1 cellular context compared by ENCODE assay signal in the genomic region with DNA sequence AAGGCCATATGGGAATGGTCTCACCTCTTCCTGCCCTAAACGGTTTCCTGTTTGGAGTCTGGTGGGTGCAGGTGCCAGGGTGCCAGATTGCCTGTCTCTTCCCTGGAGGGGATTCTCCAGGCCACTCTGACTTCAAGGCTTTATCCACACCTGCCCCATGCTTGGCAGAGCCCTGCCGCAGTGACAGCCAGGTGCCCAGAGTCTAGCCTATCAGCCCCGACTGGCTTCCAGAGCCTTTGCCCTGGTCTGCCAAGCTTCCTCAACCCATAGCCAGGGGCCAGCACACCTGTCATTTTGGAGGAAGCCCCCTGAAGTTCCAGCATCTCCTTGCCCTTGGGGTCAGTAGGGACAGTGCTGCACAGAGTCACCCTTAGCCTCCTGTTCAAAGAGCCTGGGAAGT.
TF ChIP-seq lines count a peak whose summit lies in the region.

No MANE protein-coding gene starts in this region.

TF ChIP-seq in WTC11, 78 proteins besides CTCF, POLR2A, EP300 and RAD21 (continued from another document):
- TF ChIP-seq, protein P1, sequence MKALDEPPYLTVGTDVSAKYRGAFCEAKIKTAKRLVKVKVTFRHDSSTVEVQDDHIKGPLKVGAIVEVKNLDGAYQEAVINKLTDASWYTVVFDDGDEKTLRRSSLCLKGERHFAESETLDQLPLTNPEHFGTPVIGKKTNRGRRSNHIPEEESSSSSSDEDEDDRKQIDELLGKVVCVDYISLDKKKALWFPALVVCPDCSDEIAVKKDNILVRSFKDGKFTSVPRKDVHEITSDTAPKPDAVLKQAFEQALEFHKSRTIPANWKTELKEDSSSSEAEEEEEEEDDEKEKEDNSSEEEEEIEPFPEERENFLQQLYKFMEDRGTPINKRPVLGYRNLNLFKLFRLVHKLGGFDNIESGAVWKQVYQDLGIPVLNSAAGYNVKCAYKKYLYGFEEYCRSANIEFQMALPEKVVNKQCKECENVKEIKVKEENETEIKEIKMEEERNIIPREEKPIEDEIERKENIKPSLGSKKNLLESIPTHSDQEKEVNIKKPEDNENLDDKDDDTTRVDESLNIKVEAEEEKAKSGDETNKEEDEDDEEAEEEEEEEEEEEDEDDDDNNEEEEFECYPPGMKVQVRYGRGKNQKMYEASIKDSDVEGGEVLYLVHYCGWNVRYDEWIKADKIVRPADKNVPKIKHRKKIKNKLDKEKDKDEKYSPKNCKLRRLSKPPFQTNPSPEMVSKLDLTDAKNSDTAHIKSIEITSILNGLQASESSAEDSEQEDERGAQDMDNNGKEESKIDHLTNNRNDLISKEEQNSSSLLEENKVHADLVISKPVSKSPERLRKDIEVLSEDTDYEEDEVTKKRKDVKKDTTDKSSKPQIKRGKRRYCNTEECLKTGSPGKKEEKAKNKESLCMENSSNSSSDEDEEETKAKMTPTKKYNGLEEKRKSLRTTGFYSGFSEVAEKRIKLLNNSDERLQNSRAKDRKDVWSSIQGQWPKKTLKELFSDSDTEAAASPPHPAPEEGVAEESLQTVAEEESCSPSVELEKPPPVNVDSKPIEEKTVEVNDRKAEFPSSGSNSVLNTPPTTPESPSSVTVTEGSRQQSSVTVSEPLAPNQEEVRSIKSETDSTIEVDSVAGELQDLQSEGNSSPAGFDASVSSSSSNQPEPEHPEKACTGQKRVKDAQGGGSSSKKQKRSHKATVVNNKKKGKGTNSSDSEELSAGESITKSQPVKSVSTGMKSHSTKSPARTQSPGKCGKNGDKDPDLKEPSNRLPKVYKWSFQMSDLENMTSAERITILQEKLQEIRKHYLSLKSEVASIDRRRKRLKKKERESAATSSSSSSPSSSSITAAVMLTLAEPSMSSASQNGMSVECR (CRISPR knock-in tag; IDR thresholded peaks at IDR 0.05; ENCODE audit: borderline replicate concordance), result no peak
- TF ChIP-seq ZNF425 (CRISPR knock-in tag; conservative IDR thresholded peaks at IDR 0.05) (no peak), SMAD3 (CRISPR knock-in tag; IDR thresholded peaks at IDR 0.05; ENCODE audit: borderline replicate concordance) (no peak), ZNF396 (CRISPR knock-in tag; IDR thresholded peaks at IDR 0.05; ENCODE audit: borderline replicate concordance) (no peak), ELF4 (CRISPR knock-in tag; IDR thresholded peaks at IDR 0.05; ENCODE audit: low read depth) (no peak), ATF1 (CRISPR knock-in tag; IDR thresholded peaks at IDR 0.05) (no peak), PRDM15 (CRISPR knock-in tag; IDR thresholded peaks at IDR 0.05) (no peak), SOX15 (CRISPR knock-in tag; IDR thresholded peaks at IDR 0.05) (no peak), STAT6 (CRISPR knock-in tag; conservative IDR thresholded peaks at IDR 0.05; ENCODE audit: low read depth) (no peak)
- TF ChIP-seq, protein P2, sequence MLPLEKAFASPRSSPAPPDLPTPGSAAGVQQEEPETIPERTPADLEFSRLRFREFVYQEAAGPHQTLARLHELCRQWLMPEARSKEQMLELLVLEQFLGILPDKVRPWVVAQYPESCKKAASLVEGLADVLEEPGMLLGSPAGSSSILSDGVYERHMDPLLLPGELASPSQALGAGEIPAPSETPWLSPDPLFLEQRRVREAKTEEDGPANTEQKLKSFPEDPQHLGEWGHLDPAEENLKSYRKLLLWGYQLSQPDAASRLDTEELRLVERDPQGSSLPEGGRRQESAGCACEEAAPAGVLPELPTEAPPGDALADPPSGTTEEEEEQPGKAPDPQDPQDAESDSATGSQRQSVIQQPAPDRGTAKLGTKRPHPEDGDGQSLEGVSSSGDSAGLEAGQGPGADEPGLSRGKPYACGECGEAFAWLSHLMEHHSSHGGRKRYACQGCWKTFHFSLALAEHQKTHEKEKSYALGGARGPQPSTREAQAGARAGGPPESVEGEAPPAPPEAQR (CRISPR knock-in tag; IDR thresholded peaks at IDR 0.05), result no peak
